Comparison of ENCODE assay signal across 8 cellular contexts in genomic region chr2:68225119-68225632, GRCh38. TPM values are rescaled to one million over a fixed set of nuclear protein-coding genes. Genes with fewer than 3 reads are reported as not detected.
A peak's percentile ranks its signal among the peaks of the same experiment; 100 is the strongest.
DNase-seq lines count a peak whose midpoint lies in the region; ATAC-seq and TF ChIP-seq lines count a peak whose summit lies in the region.

No MANE protein-coding gene starts in this region.

- peak; percentile 20 to 35 for ATAC-seq in activated CD4-positive, CD25-positive, alpha-beta regulatory T cell treated with anti-CD3 and anti-CD28 coated beads, Interleukin-2, amount 50 U/mL, for 24 hours
- ATAC-seq in GM21447 (IDR thresholded peaks at IDR 0.05; ENCODE audit: unreplicated experiment) (peak; percentile 86), omental fat pad (ENCODE audit: low FRiP score) (no peak)

- H3K4me1 ChIP-seq in HUES64 (ENCODE audit: insufficient read depth, low read length) (peaks cover 6% of the 10 kb centered on the region), esophagus muscularis mucosa (peaks cover 30 to 72% (median 67%) of the 10 kb centered on the region in 4 donors), trophoblast cell (ENCODE audit: control insufficient read depth in 1 of 2, insufficient read depth in 2 of 2, low read length in 2 of 2) (no peaks in the 10 kb centered on the region)

- H2AFZ ChIP-seq in trophoblast cell (ENCODE audit: insufficient read depth, low read length, poor library complexity) = no peak overlapping the region

- H3K18ac ChIP-seq in trophoblast cell (ENCODE audit: low read length) = no peak overlapping the region

- H3K9me3 ChIP-seq in HUES64 (ENCODE audit: insufficient read depth, low read depth, low read length) (no peaks in the 10 kb centered on the region), esophagus muscularis mucosa (no peaks in the 10 kb centered on the region), trophoblast cell (ENCODE audit: insufficient read depth, low read depth, low read length) (no peaks in the 10 kb centered on the region)

- peak overlapping the region; percentile 55 for H3K9ac ChIP-seq in HUES64 (ENCODE audit: low read depth, low read length)
- H3K9ac ChIP-seq in trophoblast cell (ENCODE audit: low read length) = no peak overlapping the region

- H3K23ac ChIP-seq in trophoblast cell (ENCODE audit: low read length) = no peak overlapping the region

- H3K79me1 ChIP-seq in trophoblast cell (ENCODE audit: low read length) = no peaks in the 10 kb centered on the region

- intact Hi-C loops in esophagus muscularis mucosa (cut with DNase I) = no loop called here

- H3K14ac ChIP-seq in trophoblast cell (ENCODE audit: low read length) = no peak overlapping the region

- H4K12ac ChIP-seq in trophoblast cell (ENCODE audit: low read depth, low read length) = no peak overlapping the region

- no peaks in the 10 kb centered on the region for H3K27me3 ChIP-seq in HUES64 (ENCODE audit: insufficient read depth, low read length)
- H3K27me3 ChIP-seq in esophagus muscularis mucosa = no peaks in the 10 kb centered on the region
- no peaks in the 10 kb centered on the region for H3K27me3 ChIP-seq in trophoblast cell (ENCODE audit: insufficient read depth, low read length)

- no peak overlapping the region for H2AK5ac ChIP-seq in trophoblast cell (ENCODE audit: low read length)

- no peak overlapping the region for H2BK120ac ChIP-seq in trophoblast cell (ENCODE audit: insufficient read depth, low read length, poor library complexity)

- H3K4me3 ChIP-seq in HUES64 (ENCODE audit: low read length) (no peak overlapping the region), esophagus muscularis mucosa (no peak overlapping the region), trophoblast cell (ENCODE audit: low read depth, low read length) (no peak overlapping the region)

- peaks cover 6% of the 10 kb centered on the region for H3K79me2 ChIP-seq in trophoblast cell (ENCODE audit: control insufficient read depth, insufficient read depth, low read length, poor library complexity)

- H3K36me3 ChIP-seq in HUES64 (ENCODE audit: insufficient read depth, low read length) (no peaks in the 10 kb centered on the region), esophagus muscularis mucosa (no peaks in the 10 kb centered on the region), trophoblast cell (ENCODE audit: control insufficient read depth in 1 of 2, insufficient read depth in 2 of 2, low read length in 2 of 2) (peaks cover 0 to 3% of the 10 kb centered on the region in 2 experiments)

- TF ChIP-seq POLR2A in esophagus muscularis mucosa (IDR thresholded peaks at IDR 0.05; ENCODE audit: low read depth) = no peak

- no peak for DNase-seq in activated CD4-positive, CD25-positive, alpha-beta regulatory T cell treated with anti-CD3 and anti-CD28 coated beads, Interleukin-2, amount 50 U/mL, for 72 hours
- DNase-seq in SKM-1 treated with dmso at 0.1 percent for 144 hours (lab: John Stamatoyannopoulos, UW; ENCODE audit: unreplicated experiment) = peak; percentile 54
- no peak for DNase-seq in esophagus muscularis mucosa (ENCODE audit: extremely low spot score)
- peak; percentile 18 to 55 for DNase-seq in trophoblast cell
- no peak for DNase-seq in omental fat pad (ENCODE audit: low spot score)

- no peak overlapping the region for H3K4ac ChIP-seq in trophoblast cell (ENCODE audit: low read depth, low read length)

- no peak overlapping the region for H4K8ac ChIP-seq in trophoblast cell (ENCODE audit: low read depth, low read length)

- H3K27ac ChIP-seq in HUES64 (ENCODE audit: low read depth, low read length) (peak overlapping the region; percentile 32; the same call in 1 of the 2 replicates), esophagus muscularis mucosa (replicated peaks in 1 of 4) (peak overlapping the region in 3 of 4 donors; percentile 33 to 62 (median 46)), trophoblast cell (ENCODE audit: low read depth, low read length) (no peak overlapping the region)

- no peak overlapping the region for H3K4me2 ChIP-seq in trophoblast cell (ENCODE audit: low read length)

- TF ChIP-seq CTCF in esophagus muscularis mucosa (IDR thresholded peaks at IDR 0.05) (peak in 2 of 3 experiments; percentile 15 to 20), omental fat pad (IDR thresholded peaks at IDR 0.05) (no peak)

- H2BK5ac ChIP-seq in trophoblast cell (ENCODE audit: low read depth, low read length, poor library complexity) = no peak overlapping the region

- no peak for TF ChIP-seq EP300 in esophagus muscularis mucosa (IDR thresholded peaks at IDR 0.05)

- H4K91ac ChIP-seq in trophoblast cell (ENCODE audit: low read depth, low read length) = no peak overlapping the region

- no peak overlapping the region for H2BK12ac ChIP-seq in trophoblast cell (ENCODE audit: low read length)

- WGBS in HUES64 = 32% methylated on average over 2 of the region's 2 CpGs
- 25% methylated on average over 2 of the region's 2 CpGs for WGBS in esophagus muscularis mucosa
- WGBS in trophoblast cell (ENCODE audit: extremely low coverage, insufficient coverage, insufficient read length) = no CpG with 5 or more reads among the region's 2 CpGs

RNA-seq across cellular contexts. Expression of gene PPP3R1, which starts 27.2 kb away (rescaled TPM):
- 52.1 TPM for polyA plus RNA-seq in HUES64 (2013, experiment 1 of 2)
- polyA plus RNA-seq in HUES64 (2013, experiment 2 of 2) = 50.8 TPM
- 10 to 100 TPM; 19.3 to 28.0 (median 25.7) TPM for total RNA-seq in esophagus muscularis mucosa
- polyA plus RNA-seq in trophoblast cell (2013) = 42.2 and 43.4 TPM in 2 replicates
- 10 to 100 TPM; 34.0 to 44.9 (median 39.9) TPM for total RNA-seq in omental fat pad

Comparison
In these comparisons a context has a peak if more than half of its experiments do, and no peak if none do; other contexts are left out.
1. DNase-seq: peak in SKM-1 treated with dmso at 0.1 percent for 144 hours (single experiment) and trophoblast cell (2 of 2); none in activated CD4-positive, CD25-positive, alpha-beta regulatory T cell treated with anti-CD3 and anti-CD28 coated beads, Interleukin-2, amount 50 U/mL, for 72 hours (single experiment), esophagus muscularis mucosa (single experiment) and omental fat pad (single experiment).
2. CTCF ChIP-seq: peak in esophagus muscularis mucosa (2 of 3); none in omental fat pad (0 of 3).